2 cellular contexts compared by ENCODE assay signal in the genomic region with DNA sequence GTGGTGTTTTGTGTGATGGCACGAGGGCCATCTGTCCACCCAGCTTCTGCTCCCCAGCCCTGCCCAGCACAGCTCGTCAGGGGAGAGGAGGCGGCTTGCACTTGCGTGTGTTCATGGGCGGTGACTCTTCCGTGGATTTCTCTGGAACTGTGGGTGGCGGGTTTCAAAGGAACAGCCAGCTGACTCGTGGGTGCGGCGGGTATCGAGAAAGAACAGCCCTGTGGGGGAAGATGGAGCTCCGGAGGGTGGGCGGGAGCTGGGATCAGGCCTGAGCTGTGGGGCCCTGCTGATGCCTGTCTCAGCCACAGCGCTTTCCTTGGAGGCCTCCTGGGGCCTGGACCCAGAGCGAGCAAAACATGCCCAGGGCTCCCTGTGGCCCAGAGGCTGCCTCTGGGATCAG.
TF ChIP-seq lines count a peak whose summit lies in the region.

No MANE protein-coding gene starts in this region.

TF ChIP-seq in H1, 55 proteins besides CTCF, POLR2A, EP300 and RAD21:
- TF ChIP-seq POLR2AphosphoS5 (IDR thresholded peaks at IDR 0.05; ENCODE audit: low read depth, low read length) (no peak), TAF1 (IDR thresholded peaks at IDR 0.05; ENCODE audit: low read depth, low read length) (no peak), TAF7 (optimal IDR thresholded peaks at IDR 0.05; ENCODE audit: borderline replicate concordance, low read depth, low read length) (no peak), SUZ12 (IDR thresholded peaks at IDR 0.05; ENCODE audit: low read length) (no peak), SIRT6 (IDR thresholded peaks at IDR 0.05; ENCODE audit: low read length) (no peak), ZNF274 (IDR thresholded peaks at IDR 0.05; ENCODE audit: borderline replicate concordance, extremely low read depth, low read length) (no peak), CHD2 (IDR thresholded peaks at IDR 0.05; ENCODE audit: low read length) (no peak), HDAC2 (IDR thresholded peaks at IDR 0.05; ENCODE audit: borderline replicate concordance in 1 of 2, low read depth in 2 of 2, low read length in 2 of 2) (no peak), RFX5 (IDR thresholded peaks at IDR 0.05; ENCODE audit: borderline replicate concordance, low read depth, low read length) (no peak), BRCA1 (IDR thresholded peaks at IDR 0.05; ENCODE audit: low read depth, low read length) (no peak), SIX5 (IDR thresholded peaks at IDR 0.05; ENCODE audit: low read depth, low read length) (no peak), JUND (IDR thresholded peaks at IDR 0.05; ENCODE audit: low read length) (no peak)
- TF ChIP-seq, protein P1, sequence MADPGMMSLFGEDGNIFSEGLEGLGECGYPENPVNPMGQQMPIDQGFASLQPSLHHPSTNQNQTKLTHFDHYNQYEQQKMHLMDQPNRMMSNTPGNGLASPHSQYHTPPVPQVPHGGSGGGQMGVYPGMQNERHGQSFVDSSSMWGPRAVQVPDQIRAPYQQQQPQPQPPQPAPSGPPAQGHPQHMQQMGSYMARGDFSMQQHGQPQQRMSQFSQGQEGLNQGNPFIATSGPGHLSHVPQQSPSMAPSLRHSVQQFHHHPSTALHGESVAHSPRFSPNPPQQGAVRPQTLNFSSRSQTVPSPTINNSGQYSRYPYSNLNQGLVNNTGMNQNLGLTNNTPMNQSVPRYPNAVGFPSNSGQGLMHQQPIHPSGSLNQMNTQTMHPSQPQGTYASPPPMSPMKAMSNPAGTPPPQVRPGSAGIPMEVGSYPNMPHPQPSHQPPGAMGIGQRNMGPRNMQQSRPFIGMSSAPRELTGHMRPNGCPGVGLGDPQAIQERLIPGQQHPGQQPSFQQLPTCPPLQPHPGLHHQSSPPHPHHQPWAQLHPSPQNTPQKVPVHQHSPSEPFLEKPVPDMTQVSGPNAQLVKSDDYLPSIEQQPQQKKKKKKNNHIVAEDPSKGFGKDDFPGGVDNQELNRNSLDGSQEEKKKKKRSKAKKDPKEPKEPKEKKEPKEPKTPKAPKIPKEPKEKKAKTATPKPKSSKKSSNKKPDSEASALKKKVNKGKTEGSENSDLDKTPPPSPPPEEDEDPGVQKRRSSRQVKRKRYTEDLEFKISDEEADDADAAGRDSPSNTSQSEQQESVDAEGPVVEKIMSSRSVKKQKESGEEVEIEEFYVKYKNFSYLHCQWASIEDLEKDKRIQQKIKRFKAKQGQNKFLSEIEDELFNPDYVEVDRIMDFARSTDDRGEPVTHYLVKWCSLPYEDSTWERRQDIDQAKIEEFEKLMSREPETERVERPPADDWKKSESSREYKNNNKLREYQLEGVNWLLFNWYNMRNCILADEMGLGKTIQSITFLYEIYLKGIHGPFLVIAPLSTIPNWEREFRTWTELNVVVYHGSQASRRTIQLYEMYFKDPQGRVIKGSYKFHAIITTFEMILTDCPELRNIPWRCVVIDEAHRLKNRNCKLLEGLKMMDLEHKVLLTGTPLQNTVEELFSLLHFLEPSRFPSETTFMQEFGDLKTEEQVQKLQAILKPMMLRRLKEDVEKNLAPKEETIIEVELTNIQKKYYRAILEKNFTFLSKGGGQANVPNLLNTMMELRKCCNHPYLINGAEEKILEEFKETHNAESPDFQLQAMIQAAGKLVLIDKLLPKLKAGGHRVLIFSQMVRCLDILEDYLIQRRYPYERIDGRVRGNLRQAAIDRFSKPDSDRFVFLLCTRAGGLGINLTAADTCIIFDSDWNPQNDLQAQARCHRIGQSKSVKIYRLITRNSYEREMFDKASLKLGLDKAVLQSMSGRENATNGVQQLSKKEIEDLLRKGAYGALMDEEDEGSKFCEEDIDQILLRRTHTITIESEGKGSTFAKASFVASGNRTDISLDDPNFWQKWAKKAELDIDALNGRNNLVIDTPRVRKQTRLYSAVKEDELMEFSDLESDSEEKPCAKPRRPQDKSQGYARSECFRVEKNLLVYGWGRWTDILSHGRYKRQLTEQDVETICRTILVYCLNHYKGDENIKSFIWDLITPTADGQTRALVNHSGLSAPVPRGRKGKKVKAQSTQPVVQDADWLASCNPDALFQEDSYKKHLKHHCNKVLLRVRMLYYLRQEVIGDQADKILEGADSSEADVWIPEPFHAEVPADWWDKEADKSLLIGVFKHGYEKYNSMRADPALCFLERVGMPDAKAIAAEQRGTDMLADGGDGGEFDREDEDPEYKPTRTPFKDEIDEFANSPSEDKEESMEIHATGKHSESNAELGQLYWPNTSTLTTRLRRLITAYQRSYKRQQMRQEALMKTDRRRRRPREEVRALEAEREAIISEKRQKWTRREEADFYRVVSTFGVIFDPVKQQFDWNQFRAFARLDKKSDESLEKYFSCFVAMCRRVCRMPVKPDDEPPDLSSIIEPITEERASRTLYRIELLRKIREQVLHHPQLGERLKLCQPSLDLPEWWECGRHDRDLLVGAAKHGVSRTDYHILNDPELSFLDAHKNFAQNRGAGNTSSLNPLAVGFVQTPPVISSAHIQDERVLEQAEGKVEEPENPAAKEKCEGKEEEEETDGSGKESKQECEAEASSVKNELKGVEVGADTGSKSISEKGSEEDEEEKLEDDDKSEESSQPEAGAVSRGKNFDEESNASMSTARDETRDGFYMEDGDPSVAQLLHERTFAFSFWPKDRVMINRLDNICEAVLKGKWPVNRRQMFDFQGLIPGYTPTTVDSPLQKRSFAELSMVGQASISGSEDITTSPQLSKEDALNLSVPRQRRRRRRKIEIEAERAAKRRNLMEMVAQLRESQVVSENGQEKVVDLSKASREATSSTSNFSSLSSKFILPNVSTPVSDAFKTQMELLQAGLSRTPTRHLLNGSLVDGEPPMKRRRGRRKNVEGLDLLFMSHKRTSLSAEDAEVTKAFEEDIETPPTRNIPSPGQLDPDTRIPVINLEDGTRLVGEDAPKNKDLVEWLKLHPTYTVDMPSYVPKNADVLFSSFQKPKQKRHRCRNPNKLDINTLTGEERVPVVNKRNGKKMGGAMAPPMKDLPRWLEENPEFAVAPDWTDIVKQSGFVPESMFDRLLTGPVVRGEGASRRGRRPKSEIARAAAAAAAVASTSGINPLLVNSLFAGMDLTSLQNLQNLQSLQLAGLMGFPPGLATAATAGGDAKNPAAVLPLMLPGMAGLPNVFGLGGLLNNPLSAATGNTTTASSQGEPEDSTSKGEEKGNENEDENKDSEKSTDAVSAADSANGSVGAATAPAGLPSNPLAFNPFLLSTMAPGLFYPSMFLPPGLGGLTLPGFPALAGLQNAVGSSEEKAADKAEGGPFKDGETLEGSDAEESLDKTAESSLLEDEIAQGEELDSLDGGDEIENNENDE (IDR thresholded peaks at IDR 0.05; ENCODE audit: insufficient replicate concordance, low read length) = no peak
- TF ChIP-seq, protein P2, sequence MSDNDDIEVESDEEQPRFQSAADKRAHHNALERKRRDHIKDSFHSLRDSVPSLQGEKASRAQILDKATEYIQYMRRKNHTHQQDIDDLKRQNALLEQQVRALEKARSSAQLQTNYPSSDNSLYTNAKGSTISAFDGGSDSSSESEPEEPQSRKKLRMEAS (IDR thresholded peaks at IDR 0.05) = no peak
TF ChIP-seq in H1: peak in this region for 0.

TF ChIP-seq in WTC11, 78 proteins besides CTCF, POLR2A, EP300 and RAD21:
- TF ChIP-seq ZNF317 (CRISPR knock-in tag; IDR thresholded peaks at IDR 0.05; ENCODE audit: borderline replicate concordance, low read depth) (no peak), GABPB1 (CRISPR knock-in tag; IDR thresholded peaks at IDR 0.05) (no peak), SP1 (CRISPR knock-in tag; conservative IDR thresholded peaks at IDR 0.05) (no peak), FOXJ3 (CRISPR knock-in tag; IDR thresholded peaks at IDR 0.05; ENCODE audit: borderline replicate concordance) (no peak), PRRX2 (CRISPR knock-in tag; IDR thresholded peaks at IDR 0.05) (no peak), CBFB (CRISPR knock-in tag; IDR thresholded peaks at IDR 0.05; ENCODE audit: low read depth) (no peak)
- TF ChIP-seq, protein P3, sequence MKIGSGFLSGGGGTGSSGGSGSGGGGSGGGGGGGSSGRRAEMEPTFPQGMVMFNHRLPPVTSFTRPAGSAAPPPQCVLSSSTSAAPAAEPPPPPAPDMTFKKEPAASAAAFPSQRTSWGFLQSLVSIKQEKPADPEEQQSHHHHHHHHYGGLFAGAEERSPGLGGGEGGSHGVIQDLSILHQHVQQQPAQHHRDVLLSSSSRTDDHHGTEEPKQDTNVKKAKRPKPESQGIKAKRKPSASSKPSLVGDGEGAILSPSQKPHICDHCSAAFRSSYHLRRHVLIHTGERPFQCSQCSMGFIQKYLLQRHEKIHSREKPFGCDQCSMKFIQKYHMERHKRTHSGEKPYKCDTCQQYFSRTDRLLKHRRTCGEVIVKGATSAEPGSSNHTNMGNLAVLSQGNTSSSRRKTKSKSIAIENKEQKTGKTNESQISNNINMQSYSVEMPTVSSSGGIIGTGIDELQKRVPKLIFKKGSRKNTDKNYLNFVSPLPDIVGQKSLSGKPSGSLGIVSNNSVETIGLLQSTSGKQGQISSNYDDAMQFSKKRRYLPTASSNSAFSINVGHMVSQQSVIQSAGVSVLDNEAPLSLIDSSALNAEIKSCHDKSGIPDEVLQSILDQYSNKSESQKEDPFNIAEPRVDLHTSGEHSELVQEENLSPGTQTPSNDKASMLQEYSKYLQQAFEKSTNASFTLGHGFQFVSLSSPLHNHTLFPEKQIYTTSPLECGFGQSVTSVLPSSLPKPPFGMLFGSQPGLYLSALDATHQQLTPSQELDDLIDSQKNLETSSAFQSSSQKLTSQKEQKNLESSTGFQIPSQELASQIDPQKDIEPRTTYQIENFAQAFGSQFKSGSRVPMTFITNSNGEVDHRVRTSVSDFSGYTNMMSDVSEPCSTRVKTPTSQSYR (CRISPR knock-in tag; IDR thresholded peaks at IDR 0.05) = no peak
- TF ChIP-seq, protein P4, sequence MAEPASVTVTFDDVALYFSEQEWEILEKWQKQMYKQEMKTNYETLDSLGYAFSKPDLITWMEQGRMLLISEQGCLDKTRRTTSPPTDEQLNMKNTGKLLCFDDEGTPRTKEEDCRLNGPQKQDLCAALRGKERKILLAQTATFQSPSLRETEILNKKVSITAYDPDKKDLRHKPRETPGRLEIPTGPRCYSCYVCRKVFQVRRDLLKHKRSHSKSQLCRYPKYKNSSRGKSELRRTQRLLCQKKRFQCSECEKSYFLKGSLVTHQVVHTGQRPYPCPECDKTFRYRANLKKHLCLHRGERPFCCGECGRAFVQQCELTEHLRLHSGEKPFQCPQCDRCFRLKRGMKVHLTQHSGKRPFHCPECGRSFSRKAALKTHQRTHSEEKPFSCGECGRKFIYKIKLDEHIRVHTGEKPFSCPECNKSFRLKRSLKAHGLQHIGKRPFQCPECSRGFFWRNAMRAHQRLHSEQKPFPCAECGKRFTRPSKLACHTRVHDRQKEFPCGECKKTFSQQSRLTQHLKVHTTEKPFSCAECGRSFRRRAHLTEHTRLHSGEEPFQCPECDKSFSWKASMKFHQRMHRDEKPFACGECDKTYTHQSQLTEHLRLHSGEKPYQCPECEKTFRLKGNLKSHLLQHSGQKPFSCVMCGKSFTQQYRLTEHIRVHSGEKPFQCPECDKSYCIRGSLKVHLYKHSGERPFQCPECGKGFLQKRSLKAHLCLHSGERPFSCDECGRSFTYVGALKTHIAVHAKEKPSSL (CRISPR knock-in tag; conservative IDR thresholded peaks at IDR 0.05) = no peak
- TF ChIP-seq, protein P5, sequence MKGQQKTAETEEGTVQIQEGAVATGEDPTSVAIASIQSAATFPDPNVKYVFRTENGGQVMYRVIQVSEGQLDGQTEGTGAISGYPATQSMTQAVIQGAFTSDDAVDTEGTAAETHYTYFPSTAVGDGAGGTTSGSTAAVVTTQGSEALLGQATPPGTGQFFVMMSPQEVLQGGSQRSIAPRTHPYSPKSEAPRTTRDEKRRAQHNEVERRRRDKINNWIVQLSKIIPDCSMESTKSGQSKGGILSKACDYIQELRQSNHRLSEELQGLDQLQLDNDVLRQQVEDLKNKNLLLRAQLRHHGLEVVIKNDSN (CRISPR knock-in tag; IDR thresholded peaks at IDR 0.05) = no peak
